ENCODE assay signal across 8 cellular contexts in the genomic region with DNA sequence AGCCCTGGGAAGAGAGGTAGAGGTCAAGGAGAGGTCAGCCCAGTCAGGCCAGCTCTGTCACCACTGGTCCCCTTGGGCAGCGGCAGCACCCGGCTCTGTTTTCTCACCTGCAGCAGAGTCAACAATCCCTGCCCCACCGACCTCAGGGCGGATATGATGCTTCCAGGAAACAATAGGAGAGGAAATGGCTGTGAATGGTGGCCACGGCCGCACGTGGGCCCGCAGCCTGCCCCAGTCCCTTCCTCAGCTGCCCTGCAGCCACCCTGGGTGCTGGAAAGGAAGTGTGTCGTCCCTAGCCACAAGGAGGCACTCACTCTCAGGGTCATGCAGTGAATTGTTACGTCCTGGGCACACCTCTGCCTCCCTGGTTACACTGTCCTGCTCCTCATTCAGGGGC.
A peak's percentile ranks its signal among the peaks of the same experiment; 100 is the strongest.
DNase-seq lines count a peak whose midpoint lies in the region; ATAC-seq, FAIRE-seq and TF ChIP-seq lines count a peak whose summit lies in the region.

No MANE protein-coding gene starts in this region.

- H3K36me3 Mint-ChIP-seq in endodermal cell (ENCODE audit: low read depth), result no peaks in the 10 kb centered on the region

- peaks cover 4% of the 10 kb centered on the region for H3K4me1 Mint-ChIP-seq in endodermal cell

- peak; percentile 53 for TF ChIP-seq CTCF in endodermal cell (conservative IDR thresholded peaks at IDR 0.05)

- H3K36me3 ChIP-seq in endodermal cell (ENCODE audit: control insufficient read depth, insufficient read depth, low read length), result no peaks in the 10 kb centered on the region

- no peak overlapping the region for H3K27ac ChIP-seq in endodermal cell (ENCODE audit: low read depth, low read length)

- ATAC-seq in activated CD4-positive, CD25-positive, alpha-beta regulatory T cell treated with anti-CD3 and anti-CD28 coated beads, Interleukin-2, amount 50 U/mL, for 24 hours, result peak; percentile 62 to 73
- ATAC-seq in GM18505 (IDR thresholded peaks at IDR 0.05; ENCODE audit: unreplicated experiment), result no peak

- WGBS in endodermal cell (ENCODE audit: insufficient coverage in 1 of 2, insufficient read length in 1 of 2), 2 experiments, result 89 to 90% methylated on average over 9 to 10 of the region's 10 CpGs

- FAIRE-seq in HTR-8/SVneo (lab: Jason Lieb, UNC), result no peak

- H3K9ac ChIP-seq in endodermal cell (ENCODE audit: extremely low read depth, low read length, poor library complexity, severe bottlenecking), result no peak overlapping the region

- H3K27me3 ChIP-seq in endodermal cell (ENCODE audit: control insufficient read depth, insufficient read depth, low read length, poor library complexity, severe bottlenecking), result no peaks in the 10 kb centered on the region

- DNase-seq in activated CD4-positive, CD25-positive, alpha-beta regulatory T cell treated with anti-CD3 and anti-CD28 coated beads, Interleukin-2, amount 50 U/mL, for 72 hours, result no peak
- peak; percentile 8 for DNase-seq in T follicular helper cell (ENCODE audit: low read depth)
- peak; percentile 69 for DNase-seq in endodermal cell
- DNase-seq in stimulated activated CD4-positive, alpha-beta T cell treated with anti-CD3 and anti-CD28 coated beads, Interleukin-1b, Interleukin-23, amount 100 ng/mL, for 48 hours, result peak; percentile 34
- DNase-seq in NCI-H1417 treated with DMSO at 0.1 percent for 48 hours (lab: John Stamatoyannopoulos, UW), result no peak
- no peak for DNase-seq in HTR-8/SVneo (ENCODE audit: insufficient read length, low spot score)

- H3K9me3 ChIP-seq in endodermal cell (ENCODE audit: control insufficient read depth, low read length), result no peaks in the 10 kb centered on the region

- no peak overlapping the region for H3K4me3 Mint-ChIP-seq in endodermal cell

- no peaks in the 10 kb centered on the region for H3K9me3 Mint-ChIP-seq in endodermal cell

- no peak overlapping the region for H3K4me3 ChIP-seq in endodermal cell (ENCODE audit: low read length)

- no peak overlapping the region for H3K27ac Mint-ChIP-seq in endodermal cell

- H3K27me3 Mint-ChIP-seq in endodermal cell (ENCODE audit: insufficient read depth), result no peaks in the 10 kb centered on the region

- no peak for TF ChIP-seq POLR2A in GM18505 (IDR thresholded peaks at IDR 0.05; ENCODE audit: borderline replicate concordance, extremely low read depth, insufficient read depth, insufficient read length)

- H3K4me1 ChIP-seq in endodermal cell (ENCODE audit: control insufficient read depth, insufficient read depth, low read length), result no peaks in the 10 kb centered on the region

Comparison
In these comparisons a context has a peak if more than half of its experiments do, and no peak if none do; other contexts are left out.
1. DNase-seq: peak in T follicular helper cell (single experiment), endodermal cell (single experiment) and stimulated activated CD4-positive, alpha-beta T cell treated with anti-CD3 and anti-CD28 coated beads, Interleukin-1b, Interleukin-23, amount 100 ng/mL, for 48 hours (single experiment); none in activated CD4-positive, CD25-positive, alpha-beta regulatory T cell treated with anti-CD3 and anti-CD28 coated beads, Interleukin-2, amount 50 U/mL, for 72 hours (single experiment), NCI-H1417 treated with DMSO at 0.1 percent for 48 hours (single experiment) and HTR-8/SVneo (single experiment).